In the genomic region with DNA sequence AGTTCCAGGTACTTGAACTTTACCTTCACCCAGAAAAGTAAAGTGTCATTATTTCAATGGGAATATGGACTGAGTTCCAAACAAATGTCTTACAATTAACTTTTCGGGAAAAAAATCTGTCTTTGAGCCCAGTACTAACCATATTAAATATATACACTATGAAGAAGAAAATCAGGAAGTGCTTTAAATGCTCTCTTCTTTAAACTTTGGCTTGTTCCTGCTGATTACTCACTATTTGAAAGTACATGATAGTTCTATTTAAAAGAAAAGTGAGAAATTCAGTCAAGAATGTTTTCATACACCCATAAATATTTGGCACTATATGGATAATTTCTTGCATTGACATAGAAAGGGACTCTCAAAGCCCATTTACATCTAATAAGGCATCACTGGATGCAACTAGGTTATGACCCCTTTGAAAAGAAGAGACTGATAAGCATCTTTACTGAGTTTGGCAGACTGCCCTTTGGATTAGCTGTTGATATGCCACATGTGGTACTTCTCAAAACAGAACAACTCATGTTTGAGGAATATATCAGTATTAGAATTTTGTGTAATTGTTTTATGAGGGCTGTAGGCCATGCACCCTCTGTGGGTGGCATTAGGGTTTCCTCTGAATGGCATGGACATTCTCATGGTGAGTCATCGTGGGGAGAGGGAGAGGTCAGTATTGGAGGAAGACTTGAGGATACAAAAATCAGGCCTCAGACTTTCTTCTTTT, we compare ENCODE assay signal across 19 cellular contexts. TPM values are rescaled to one million over a fixed set of nuclear protein-coding genes. Genes with fewer than 3 reads are reported as not detected.
DNase-seq lines count a peak whose midpoint lies in the region; ATAC-seq, FAIRE-seq and TF ChIP-seq lines count a peak whose summit lies in the region.
"Had no signal": no experiment of that assay in that cellular context is flagged by ENCODE, and none has a peak within 500 bp of the region (broad histone marks: within the 10 kb centered on the region; RNA-seq: fewer than 3 reads in every experiment).

No MANE protein-coding gene starts in this region.

- dilution Hi-C loops in endothelial cell of umbilical vein (cut with MboI; ENCODE audit: extremely low pct_ligation_motif_present, low sequenced_read_pairs), result no loop called here

- H3K9me3 Mint-ChIP-seq in activated naive CD8-positive, alpha-beta T cell treated with anti-CD3 and anti-CD28 coated beads, Interleukin-2, amount 50 U/mL, for 24 hours, result no peaks in the 10 kb centered on the region
- H3K9me3 Mint-ChIP-seq in activated naive CD8-positive, alpha-beta T cell treated with anti-CD3 and anti-CD28 coated beads for 36 hours, result no peaks in the 10 kb centered on the region

- H3K9me3 ChIP-seq in PC-3 (ENCODE audit: low read length), result no peaks in the 10 kb centered on the region
- H3K9me3 ChIP-seq in endothelial cell of umbilical vein (replicated peaks; ENCODE audit: control insufficient read depth, insufficient read depth, low read length), result no peaks in the 10 kb centered on the region
- no peaks in the 10 kb centered on the region for H3K9me3 ChIP-seq in small intestine (ENCODE audit: control insufficient read depth, low read depth)
- H3K9me3 ChIP-seq: heart right ventricle, psoas muscle had no signal

- no peaks in the 10 kb centered on the region for H3K36me3 Mint-ChIP-seq in activated naive CD8-positive, alpha-beta T cell treated with anti-CD3 and anti-CD28 coated beads, Interleukin-2, amount 50 U/mL, for 24 hours (ENCODE audit: low read depth)
- H3K36me3 Mint-ChIP-seq in activated naive CD8-positive, alpha-beta T cell treated with anti-CD3 and anti-CD28 coated beads for 36 hours, result no peaks in the 10 kb centered on the region

- POLR2A ChIA-PET in PC-3 (lab: Charles Lee; ENCODE audit: unreplicated experiment) (no interaction called here), endothelial cell of umbilical vein (lab: Charles Lee) (no interaction called here)

- BruUV-seq in PC-3 (replicated peaks; lab: Mats Ljungman, UMichigan), result no TSS peak
- BruUV-seq in endothelial cell of umbilical vein (replicated peaks; lab: Mats Ljungman, UMichigan), result no TSS peak

- H3K79me2 ChIP-seq in PC-3 (ENCODE audit: low read length), result no peaks in the 10 kb centered on the region
- no peaks in the 10 kb centered on the region for H3K79me2 ChIP-seq in endothelial cell of umbilical vein (ENCODE audit: control insufficient read depth, insufficient read depth, low read length)

- no peak for FAIRE-seq in endothelial cell of umbilical vein (lab: Jason Lieb, UNC)
- FAIRE-seq in small intestine (lab: Jason Lieb, UNC), result no peak

- H3F3A ChIP-seq in PC-3 (ENCODE audit: low read length, unreplicated experiment), result no peaks in the 10 kb centered on the region

- no peak overlapping the region for H3K9ac ChIP-seq in PC-3 (ENCODE audit: low read length)
- no peak overlapping the region for H3K9ac ChIP-seq in endothelial cell of umbilical vein (replicated peaks; ENCODE audit: extremely low read depth, insufficient read depth, low read length)

- DNase-seq in activated naive CD8-positive, alpha-beta T cell treated with anti-CD3 and anti-CD28 coated beads, Interleukin-2, amount 50 U/mL, for 24 hours, result no peak
- DNase-seq in activated naive CD8-positive, alpha-beta T cell treated with anti-CD3 and anti-CD28 coated beads for 36 hours, result no peak
- DNase-seq in PC-3 (peak; percentile 13), endothelial cell of umbilical vein (ENCODE audit: low read depth, low spot score) (no peak), small intestine (no peak), dorsolateral prefrontal cortex (no peak), NCI-H2081 (lab: John Stamatoyannopoulos, UW) (no peak)
- DNase-seq: activated T-cell treated with anti-CD3 and anti-CD28 coated beads, Interleukin-2, amount 50 U/mL, for 1 hour; anterior cingulate cortex; GOT3; heart right ventricle; KG1; left cardiac atrium; NCI-H2107; psoas muscle; stimulated activated CD4-positive, alpha-beta T cell treated with anti-CD3 and anti-CD28 coated beads, Interleukin-1b, Interleukin-23, amount 100 ng/mL, for 48 hours; trophoblast cell had no signal

- intact Hi-C loops in PC-3 (cut with micrococcal nuclease) (no loop called here), endothelial cell of umbilical vein (cut with micrococcal nuclease) (no loop called here), dorsolateral prefrontal cortex (cut with DNase I) (no loop called here)

- no peak overlapping the region for H3K4me3 ChIP-seq in PC-3 (ENCODE audit: low read length)
- H3K4me3 ChIP-seq in endothelial cell of umbilical vein (replicated peaks in 1 of 3; ENCODE audit: insufficient read depth in 1 of 3, low read depth in 1 of 3, low read length in 3 of 3), result no peak overlapping the region
- H3K4me3 ChIP-seq in small intestine (ENCODE audit: low read depth in 1 of 2, low read length in 2 of 2), result no peak overlapping the region
- H3K4me3 ChIP-seq in dorsolateral prefrontal cortex, result no peak overlapping the region
- H3K4me3 ChIP-seq: heart right ventricle, psoas muscle had no signal

- no peak overlapping the region for H2AFZ ChIP-seq in PC-3 (ENCODE audit: low read length)
- no peak overlapping the region for H2AFZ ChIP-seq in endothelial cell of umbilical vein (ENCODE audit: low read depth, low read length)

- H3K4me1 ChIP-seq in PC-3 (ENCODE audit: insufficient read depth, low read length) (no peaks in the 10 kb centered on the region), endothelial cell of umbilical vein (ENCODE audit: control insufficient read depth, extremely low read depth, insufficient read depth, low read length) (no peaks in the 10 kb centered on the region), small intestine (ENCODE audit: control insufficient read depth in 2 of 2, insufficient read depth in 1 of 2, low read depth in 1 of 2, low read length in 1 of 2) (no peaks in the 10 kb centered on the region)
- H3K4me1 ChIP-seq: psoas muscle had no signal

- H3K36me3 ChIP-seq in PC-3 (ENCODE audit: low read depth, low read length), result no peaks in the 10 kb centered on the region
- no peaks in the 10 kb centered on the region for H3K36me3 ChIP-seq in endothelial cell of umbilical vein (ENCODE audit: control insufficient read depth in 2 of 2, extremely low read depth in 1 of 2, insufficient read depth in 2 of 2, low read length in 2 of 2)
- no peaks in the 10 kb centered on the region for H3K36me3 ChIP-seq in small intestine (ENCODE audit: control insufficient read depth in 2 of 2, insufficient read depth in 2 of 2, low read length in 2 of 2)
- H3K36me3 ChIP-seq: heart right ventricle had no signal

- no peaks in the 10 kb centered on the region for H3K27me3 ChIP-seq in PC-3 (ENCODE audit: low read length)
- peaks cover 0 to 4% of the 10 kb centered on the region in 2 experiments for H3K27me3 ChIP-seq in endothelial cell of umbilical vein (ENCODE audit: control insufficient read depth in 2 of 2, insufficient read depth in 2 of 2, low read length in 2 of 2)
- H3K27me3 ChIP-seq in small intestine (ENCODE audit: control insufficient read depth in 2 of 2, insufficient read depth in 2 of 2, low read length in 2 of 2), result no peaks in the 10 kb centered on the region
- H3K27me3 ChIP-seq in dorsolateral prefrontal cortex, result peaks cover 0 to 15% (median 0%) of the 10 kb centered on the region in 45 donors
- H3K27me3 ChIP-seq: heart right ventricle had no signal

- peak overlapping the region; percentile 66 for H3K27ac Mint-ChIP-seq in activated naive CD8-positive, alpha-beta T cell treated with anti-CD3 and anti-CD28 coated beads, Interleukin-2, amount 50 U/mL, for 24 hours
- H3K27ac Mint-ChIP-seq in activated naive CD8-positive, alpha-beta T cell treated with anti-CD3 and anti-CD28 coated beads for 36 hours, result no peak overlapping the region
- H3K27ac Mint-ChIP-seq: B cell had no signal

- ATAC-seq in activated naive CD8-positive, alpha-beta T cell treated with anti-CD3 and anti-CD28 coated beads, Interleukin-2, amount 50 U/mL, for 24 hours, result no peak
- ATAC-seq in PC-3 (peak; percentile 62), GM18520 (IDR thresholded peaks at IDR 0.05; ENCODE audit: unreplicated experiment) (no peak)
- ATAC-seq: heart right ventricle, left cardiac atrium, psoas muscle had no signal

- H4K20me1 ChIP-seq in PC-3 (ENCODE audit: low read length) (no peaks in the 10 kb centered on the region), endothelial cell of umbilical vein (replicated peaks; ENCODE audit: control insufficient read depth, extremely low read depth, insufficient read depth, low read length) (no peaks in the 10 kb centered on the region)

- H3K27me3 Mint-ChIP-seq in activated naive CD8-positive, alpha-beta T cell treated with anti-CD3 and anti-CD28 coated beads, Interleukin-2, amount 50 U/mL, for 24 hours, result peaks cover 16% of the 10 kb centered on the region
- peaks cover 10% of the 10 kb centered on the region for H3K27me3 Mint-ChIP-seq in activated naive CD8-positive, alpha-beta T cell treated with anti-CD3 and anti-CD28 coated beads for 36 hours

- 77 to 93% (median 87%) methylated on average over 2 of the region's 2 CpGs for WGBS in small intestine, 3 donors

- H3K4me3 Mint-ChIP-seq in activated naive CD8-positive, alpha-beta T cell treated with anti-CD3 and anti-CD28 coated beads, Interleukin-2, amount 50 U/mL, for 24 hours, result no peak overlapping the region
- no peak overlapping the region for H3K4me3 Mint-ChIP-seq in activated naive CD8-positive, alpha-beta T cell treated with anti-CD3 and anti-CD28 coated beads for 36 hours
- H3K4me3 Mint-ChIP-seq: B cell had no signal

- peaks cover 3% of the 10 kb centered on the region for H3K4me1 Mint-ChIP-seq in activated naive CD8-positive, alpha-beta T cell treated with anti-CD3 and anti-CD28 coated beads, Interleukin-2, amount 50 U/mL, for 24 hours
- no peaks in the 10 kb centered on the region for H3K4me1 Mint-ChIP-seq in activated naive CD8-positive, alpha-beta T cell treated with anti-CD3 and anti-CD28 coated beads for 36 hours
- H3K4me1 Mint-ChIP-seq: B cell had no signal

- H3K4me2 ChIP-seq in PC-3 (ENCODE audit: low read length) (no peak overlapping the region), endothelial cell of umbilical vein (ENCODE audit: insufficient read depth, low read length) (no peak overlapping the region)

- TF ChIP-seq CTCF in PC-3 (conservative IDR thresholded peaks at IDR 0.05; ENCODE audit: low read depth, low read length), result no peak
- TF ChIP-seq CTCF in endothelial cell of umbilical vein (IDR thresholded peaks at IDR 0.05; ENCODE audit: extremely low read depth in 1 of 2, insufficient read depth in 1 of 2, low read depth in 1 of 2, low read length in 2 of 2), result no peak
- TF ChIP-seq CTCF in dorsolateral prefrontal cortex (IDR thresholded peaks at IDR 0.05 in 54 of 56, conservative IDR thresholded peaks at IDR 0.05 in 2 of 56; ENCODE audit: low read depth in 1 of 56, partially characterized antibody in 56 of 56), result no peak

- TF ChIP-seq POLR2A in endothelial cell of umbilical vein (IDR thresholded peaks at IDR 0.05; ENCODE audit: low read depth, low read length), result no peak

- H3K27ac ChIP-seq in PC-3 (ENCODE audit: low read length), result no peak overlapping the region
- no peak overlapping the region for H3K27ac ChIP-seq in endothelial cell of umbilical vein (ENCODE audit: insufficient read depth, low read depth, low read length)
- no peak overlapping the region for H3K27ac ChIP-seq in small intestine (ENCODE audit: low read depth in 1 of 2, low read length in 1 of 2)
- H3K27ac ChIP-seq in dorsolateral prefrontal cortex, result no peak overlapping the region
- H3K27ac ChIP-seq: heart right ventricle, psoas muscle had no signal

- H3K9me2 ChIP-seq in PC-3 (replicated peaks; ENCODE audit: low read length), result no peaks in the 10 kb centered on the region

- CTCF ChIA-PET in PC-3 (lab: Charles Lee) (no interaction called here), endothelial cell of umbilical vein (lab: Charles Lee) (no interaction called here)

- H3K9me1 ChIP-seq in endothelial cell of umbilical vein (replicated peaks; ENCODE audit: control insufficient read depth, extremely low read depth, insufficient read depth, low read length), result no peaks in the 10 kb centered on the region

RNA-seq across cellular contexts. Expression of gene VWA8, which starts 25.0 kb away (rescaled TPM):
- total RNA-seq in activated naive CD8-positive, alpha-beta T cell treated with anti-CD3 and anti-CD28 coated beads for 36 hours, result 10 to 100 TPM; 22.6 to 23.1 TPM
- 10.0 and 12.2 TPM in 2 replicates for total RNA-seq in PC-3 (2014; rRNA removed)
- 11.3 and 12.7 TPM in 2 replicates for total RNA-seq in endothelial cell of umbilical vein
- polyA plus RNA-seq in endothelial cell of umbilical vein, result 1.8 and 2.9 TPM in 2 replicates
- polyA plus RNA-seq in endothelial cell of umbilical vein (2011; cell fraction: cytosol; rRNA removed), result 3.3 and 3.5 TPM in 2 replicates
- polyA plus RNA-seq in endothelial cell of umbilical vein (2011; cell fraction: nucleus; rRNA removed), result 7.8 and 10.6 TPM in 2 replicates
- 4.0 and 6.9 TPM in 2 replicates for polyA plus RNA-seq in endothelial cell of umbilical vein (2012)
- polyA minus RNA-seq in endothelial cell of umbilical vein, result 11.7 and 12.5 TPM in 2 replicates
- polyA minus RNA-seq in endothelial cell of umbilical vein (2011; cell fraction: cytosol; rRNA and poly(A)+ RNA removed), result 9.5 TPM
- polyA minus RNA-seq in endothelial cell of umbilical vein (2011; cell fraction: nucleus; rRNA and poly(A)+ RNA removed), result 28.9 and 47.0 TPM in 2 replicates
- polyA plus RNA-seq in small intestine, result 1 to 10 TPM; 3.8 to 6.3 (median 5.8) TPM
- 10 to 100 TPM; 24.4 to 44.0 (median 32.0) TPM for total RNA-seq in dorsolateral prefrontal cortex
